1 cellular context compared by ENCODE assay signal in genomic region chr21:16419188-16419874, GRCh38.
TF ChIP-seq lines count a peak whose summit lies in the region.

No MANE protein-coding gene starts in this region.

TF ChIP-seq in WTC11, 78 proteins besides CTCF, POLR2A, EP300 and RAD21 (continued from another document):
- no peak for TF ChIP-seq E2F4 (CRISPR knock-in tag; IDR thresholded peaks at IDR 0.05; ENCODE audit: borderline replicate concordance, low read depth)
- no peak for TF ChIP-seq ETV6 (CRISPR knock-in tag; IDR thresholded peaks at IDR 0.05)
- TF ChIP-seq PRDM15 (CRISPR knock-in tag; IDR thresholded peaks at IDR 0.05) = no peak
- TF ChIP-seq TP53 (CRISPR knock-in tag; IDR thresholded peaks at IDR 0.05) = no peak
- TF ChIP-seq ZNF121 (CRISPR knock-in tag; IDR thresholded peaks at IDR 0.05) = no peak
TF ChIP-seq in WTC11: peak in this region for 0.
